In the genomic region with DNA sequence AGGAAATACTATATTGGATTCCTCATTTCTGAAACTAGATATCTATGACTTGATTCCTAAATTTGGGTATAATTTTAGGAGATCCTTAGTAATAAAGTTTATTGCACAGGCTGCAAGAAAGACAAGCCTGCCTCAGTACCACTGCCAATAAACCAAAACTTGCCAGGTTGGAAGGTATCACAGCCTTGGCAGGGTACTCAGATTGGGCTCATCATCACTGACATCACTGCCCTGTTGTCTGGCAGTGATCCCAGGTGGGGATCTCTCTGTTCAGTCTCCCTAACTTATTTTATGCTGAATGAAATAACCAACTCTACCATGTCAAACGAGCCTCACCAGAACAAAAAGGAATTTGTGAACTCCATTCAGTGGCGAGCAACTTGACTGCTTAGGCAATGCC, we compare ENCODE assay signal across 24 cellular contexts.
"Had no signal": no experiment of that assay in that cellular context is flagged by ENCODE, and none has a peak within 500 bp of the region (broad histone marks: within the 10 kb centered on the region; RNA-seq: fewer than 3 reads in every experiment).

No MANE protein-coding gene starts in this region.

- H3K4me1 ChIP-seq: left ventricle myocardium inferior, stomach, testis, thyroid gland, transverse colon, upper lobe of left lung, vagina had no signal

- H3K4me3 ChIP-seq: left ventricle myocardium inferior, lung, mucosa of descending colon, ovary, skin epidermis, stomach, testis, thyroid gland, transverse colon, upper lobe of left lung, vagina had no signal

- H3K27me3 ChIP-seq: ovary, stomach, testis, thyroid gland, transverse colon, upper lobe of left lung, vagina had no signal

- DNase-seq: hypothalamus; immature natural killer cell; islet precursor cell; left ventricle myocardium inferior; mesendoderm; midbrain; mucosa of descending colon; naive thymus-derived CD4-positive, alpha-beta T cell; ovary; right cardiac atrium; stimulated activated CD4-positive, alpha-beta T cell treated with anti-CD3 and anti-CD28 coated beads, Interleukin-12 subunit alpha, Interleukin-12 subunit beta, amount 100 ng/mL, for 4 hours; stimulated activated CD4-positive, alpha-beta T cell treated with anti-CD3 and anti-CD28 coated beads, Interleukin-15, amount 100 ng/mL, for 24 hours; stimulated activated CD4-positive, alpha-beta T cell treated with anti-CD3 and anti-CD28 coated beads, Interleukin-2, amount 100 ng/mL, for 24 hours; stimulated activated CD4-positive, alpha-beta T cell treated with anti-CD3 and anti-CD28 coated beads, Interleukin-4, amount 100 ng/mL, for 1 hour; stimulated activated naive B cell treated with anti-CD40 and anti-IgM and Interleukin-4, amounts not matched to agents 10 μg/mL and 1 μg/mL and 100 μg/mL, for 72 hours; stimulated activated naive CD8-positive, alpha-beta T cell treated with anti-CD3 and anti-CD28 coated beads, Interleukin-15, Interleukin-2, amounts not matched to agents 100 U/mL and 50 U/mL, for 24 hours; stomach; testis; thyroid gland; transverse colon; upper lobe of left lung had no signal

- H3K9me3 ChIP-seq: left ventricle myocardium inferior, mucosa of descending colon, ovary, stomach, testis, thyroid gland, transverse colon, upper lobe of left lung, vagina had no signal

- H3K36me3 ChIP-seq: left ventricle myocardium inferior, ovary, stomach, thyroid gland, transverse colon, upper lobe of left lung, vagina had no signal

- H3K27ac ChIP-seq: left ventricle myocardium inferior, ovary, skin epidermis, stomach, testis, thyroid gland, transverse colon, upper lobe of left lung, vagina had no signal
